Comparison of ENCODE assay signal across 21 cellular contexts in the genomic region with DNA sequence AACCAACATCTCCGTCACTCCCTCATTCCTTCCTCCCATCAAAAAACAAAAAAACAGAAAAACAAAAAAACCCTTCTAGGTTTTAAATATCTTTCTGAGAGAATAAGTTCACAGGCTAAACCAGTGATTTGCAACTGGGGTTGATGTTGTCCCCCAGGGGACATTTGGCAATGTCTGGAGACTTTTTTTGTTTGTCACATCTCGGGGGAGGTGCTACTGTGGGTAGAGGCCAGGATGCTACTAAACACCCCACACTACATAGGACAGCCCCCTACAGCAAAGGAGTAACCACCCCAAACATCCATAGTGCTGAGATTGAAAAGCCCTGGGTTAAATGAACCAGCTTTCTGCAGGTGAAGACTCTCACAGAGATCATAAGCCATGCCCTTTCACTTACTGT. TPM values are rescaled to one million over a fixed set of nuclear protein-coding genes. Genes with fewer than 3 reads are reported as not detected.
A peak's percentile ranks its signal among the peaks of the same experiment; 100 is the strongest.
DNase-seq lines count a peak whose midpoint lies in the region; ATAC-seq and TF ChIP-seq lines count a peak whose summit lies in the region.
"Had no signal": no experiment of that assay in that cellular context is flagged by ENCODE, and none has a peak within 500 bp of the region (broad histone marks: within the 10 kb centered on the region; RNA-seq: fewer than 3 reads in every experiment).

No MANE protein-coding gene starts in this region.

- H3K79me2 ChIP-seq in GM23338 (replicated peaks; ENCODE audit: insufficient read depth), result no peaks in the 10 kb centered on the region

- no peaks in the 10 kb centered on the region for H3K27me3 ChIP-seq in BLaER1 treated with 17β-estradiol and CSF1 and Interleukin-3, amounts not matched to agents 10 nM and 100 nM
- H3K27me3 ChIP-seq in GM23338 (ENCODE audit: insufficient read depth), result no peaks in the 10 kb centered on the region
- H3K27me3 ChIP-seq: BE2C had no signal

- TF ChIP-seq POLR2A in NB4 (IDR thresholded peaks at IDR 0.05; ENCODE audit: extremely low read depth, insufficient read length), result no peak

- POLR2A ChIA-PET in HEK293T (lab: Yijun Ruan, JAX), result no interaction called here

- peaks cover 20 to 40% (median 35%) of the 10 kb centered on the region in 10 experiments for H3K4me1 ChIP-seq in BLaER1 treated with 17β-estradiol and CSF1 and Interleukin-3, amounts not matched to agents 10 nM and 100 nM
- H3K4me1 ChIP-seq in GM23338 (ENCODE audit: insufficient read depth), result peaks cover 45% of the 10 kb centered on the region
- H3K4me1 ChIP-seq: A549, BE2C, Caco-2 had no signal

- H3K27ac Mint-ChIP-seq in GM23338, result no peak overlapping the region
- H3K27ac Mint-ChIP-seq: CD4-positive, CD25-positive, alpha-beta regulatory T cell; CD8-positive, alpha-beta T cell; HFFc6 had no signal

- CTCF ChIA-PET in HEK293T (lab: Yijun Ruan, JAX), result interaction anchor here (0.7 kb wide), 2 partner anchors 18 to 29 kb away, joined by 3 read pairs; no protein-coding TSS in a partner anchor

- H3K36me3 Mint-ChIP-seq in GM23338 (ENCODE audit: low read depth), result no peaks in the 10 kb centered on the region
- H3K36me3 Mint-ChIP-seq: CD4-positive, CD25-positive, alpha-beta regulatory T cell; CD8-positive, alpha-beta T cell had no signal

- no peak overlapping the region; the same call in 1 of the 2 replicates for H2AFZ ChIP-seq in GM23338

- no peaks in the 10 kb centered on the region for H4K20me1 ChIP-seq in BLaER1 treated with 17β-estradiol and CSF1 and Interleukin-3, amounts not matched to agents 10 nM and 100 nM
- no peaks in the 10 kb centered on the region for H4K20me1 ChIP-seq in GM23338 (replicated peaks; ENCODE audit: insufficient read depth)

- no peaks in the 10 kb centered on the region for H3K9me2 ChIP-seq in GM23338 (ENCODE audit: insufficient read depth)

- H3K36me3 ChIP-seq in BLaER1 treated with 17β-estradiol and CSF1 and Interleukin-3, amounts not matched to agents 10 nM and 100 nM, result no peaks in the 10 kb centered on the region
- H3K36me3 ChIP-seq in GM23338 (ENCODE audit: insufficient read depth), result no peaks in the 10 kb centered on the region
- H3K36me3 ChIP-seq: BE2C had no signal

- H3K4me2 ChIP-seq in BLaER1 treated with 17β-estradiol and CSF1 and Interleukin-3, amounts not matched to agents 10 nM and 100 nM, result peak overlapping the region in 10 of 11 experiments; percentile 18 to 73 (median 64); a peak in 19 of 22 replicates
- H3K4me2 ChIP-seq in GM23338, result peak overlapping the region; percentile 47; the same call in 1 of the 2 replicates
- H3K4me2 ChIP-seq: A549 had no signal

- H3K4me3 Mint-ChIP-seq in GM23338, result no peak overlapping the region
- H3K4me3 Mint-ChIP-seq: CD4-positive, CD25-positive, alpha-beta regulatory T cell; CD8-positive, alpha-beta T cell; HFFc6 had no signal

- no peak for TF ChIP-seq CTCF in GM23338 (conservative IDR thresholded peaks at IDR 0.05; ENCODE audit: low read depth in 2 of 2)
- no peak for TF ChIP-seq CTCF in NB4 (IDR thresholded peaks at IDR 0.05; ENCODE audit: low read depth, low read length)

- no peaks in the 10 kb centered on the region for H3K9me3 ChIP-seq in BLaER1 treated with 17β-estradiol and CSF1 and Interleukin-3, amounts not matched to agents 10 nM and 100 nM (replicated peaks in 1 of 11)
- H3K9me3 ChIP-seq: A549, BE2C, Caco-2 had no signal

- H3K4me1 Mint-ChIP-seq in GM23338, result peaks cover 39% of the 10 kb centered on the region
- H3K4me1 Mint-ChIP-seq: CD4-positive, CD25-positive, alpha-beta regulatory T cell had no signal

- DNase-seq in GM23338 (ENCODE audit: low spot score) (no peak), NB4 (ENCODE audit: low read depth) (peak; percentile 25), NCI-H748 treated with DMSO at 0.1 percent for 48 hours (lab: John Stamatoyannopoulos, UW) (no peak), HEK293T (ENCODE audit: extremely low spot score) (no peak)
- DNase-seq: 8988T; ACHN; AML-193; BE2C; Caco-2; CD4-positive, CD25-positive, alpha-beta regulatory T cell; CD8-positive, alpha-beta T cell; DMS153; DND-41; H7; HFFc6 had no signal

- H3K9ac ChIP-seq in BLaER1 treated with 17β-estradiol and CSF1 and Interleukin-3, amounts not matched to agents 10 nM and 100 nM, result no peak overlapping the region

- ATAC-seq in GM23338 (no peak), GM21423 (IDR thresholded peaks at IDR 0.05; ENCODE audit: unreplicated experiment) (no peak), HG03439 (IDR thresholded peaks at IDR 0.05; ENCODE audit: unreplicated experiment) (no peak)
- ATAC-seq: A549; CD8-positive, alpha-beta T cell; HCT116 had no signal

- peak overlapping the region in 1 of 11 experiments; percentile 53; a peak in 2 of 22 replicates for H3K27ac ChIP-seq in BLaER1 treated with 17β-estradiol and CSF1 and Interleukin-3, amounts not matched to agents 10 nM and 100 nM
- H3K27ac ChIP-seq in GM23338 (ENCODE audit: low read depth), result no peak overlapping the region; the same call in 1 of the 2 replicates
- H3K27ac ChIP-seq: A549, C4-2B had no signal

- H3K9me3 Mint-ChIP-seq in GM23338, result no peaks in the 10 kb centered on the region
- H3K9me3 Mint-ChIP-seq: CD4-positive, CD25-positive, alpha-beta regulatory T cell; CD8-positive, alpha-beta T cell; HFFc6 had no signal

- no peak overlapping the region for H3K4me3 ChIP-seq in BLaER1 treated with 17β-estradiol and CSF1 and Interleukin-3, amounts not matched to agents 10 nM and 100 nM
- H3K4me3 ChIP-seq in GM23338, result no peak overlapping the region
- no peak overlapping the region for H3K4me3 ChIP-seq in NB4 (ENCODE audit: low read depth, low read length)
- H3K4me3 ChIP-seq: A549 had no signal

- no peaks in the 10 kb centered on the region for H3F3A ChIP-seq in GM23338 (replicated peaks; ENCODE audit: low read depth)

- H3K27me3 Mint-ChIP-seq in GM23338 (ENCODE audit: insufficient read depth, low read depth, poor library complexity), result peaks cover 7% of the 10 kb centered on the region

TF ChIP-seq in HEK293T, 16 proteins besides CTCF, POLR2A, EP300 and RAD21:
- TF ChIP-seq ELF4 (IDR thresholded peaks at IDR 0.05) (no peak), TARDBP (IDR thresholded peaks at IDR 0.05) (no peak), CTBP1 (IDR thresholded peaks at IDR 0.05; ENCODE audit: borderline replicate concordance) (no peak)

RNA-seq across cellular contexts. Expression of a gene that starts 17.0 kb away (rescaled TPM):
- total RNA-seq in GM23338 (2014; rRNA removed; shearing (Covaris generic)), result 0.89 and 2.1 TPM in 2 replicates
- polyA plus RNA-seq in GM23338 (2016; fragmentation: Nextera tagmentation; extraction: Ambion mirVana), result 2.3 and 3.1 TPM in 2 replicates
- total RNA-seq: Caco-2, HFFc6 had no signal
- polyA plus RNA-seq: A549 had no signal

RNA-seq across cellular contexts. Expression of a gene that starts 48.3 kb away (rescaled TPM):
- 11.3 and 11.8 TPM in 2 replicates for total RNA-seq in GM23338 (2014; rRNA removed; shearing (Covaris generic))
- 7.8 and 9.5 TPM in 2 replicates for polyA plus RNA-seq in GM23338 (2016; fragmentation: Nextera tagmentation; extraction: Ambion mirVana)
- total RNA-seq: HFFc6 had no signal
